In genomic region chr18:21735452-21736015, GRCh38 we compare ENCODE assay signal across 1 cellular context.
TF ChIP-seq lines count a peak whose summit lies in the region.

No MANE protein-coding gene starts in this region.

TF ChIP-seq in K562, 482 proteins besides CTCF, POLR2A, EP300 and RAD21 (continued from another document and continues in another):
- TF ChIP-seq TCF7 (IDR thresholded peaks at IDR 0.05; ENCODE audit: borderline replicate concordance) (no peak), GTF2A2 (tag; IDR thresholded peaks at IDR 0.05) (no peak), HNRNPUL1 (IDR thresholded peaks at IDR 0.05; ENCODE audit: low read length) (no peak), U2AF2 (optimal IDR thresholded peaks at IDR 0.05; ENCODE audit: low read depth, low read length) (no peak), TAL1 (IDR thresholded peaks at IDR 0.05) (peak; percentile 78), SMAD1 (IDR thresholded peaks at IDR 0.05; ENCODE audit: low read depth, low read length, partially characterized antibody) (peak; percentile 37), OTX1 (CRISPR knock-in tag; IDR thresholded peaks at IDR 0.05) (no peak), CBFB (CRISPR knock-in tag; IDR thresholded peaks at IDR 0.05) (no peak), SMAD4 (CRISPR knock-in tag; conservative IDR thresholded peaks at IDR 0.05) (peak; percentile 60; the same call in 1 of the 2 replicates), MAFF (IDR thresholded peaks at IDR 0.05; ENCODE audit: low read length) (peak; percentile 66; the same call in 1 of the 2 replicates), NFRKB (IDR thresholded peaks at IDR 0.05; ENCODE audit: low read depth) (peak; percentile 94), ZNF311 (CRISPR knock-in tag; IDR thresholded peaks at IDR 0.05) (no peak), ELK3 (CRISPR knock-in tag; IDR thresholded peaks at IDR 0.05) (no peak), KDM1A (IDR thresholded peaks at IDR 0.05) (peak; percentile 18 to 69; a peak in 2 of 4 replicates), EP400 (IDR thresholded peaks at IDR 0.05) (peak; percentile 77), TAF7 (tag; IDR thresholded peaks at IDR 0.05) (0 out of 2 replicates have a peak, but pooled peaks have one; percentile 3), MAFG (tag; conservative IDR thresholded peaks at IDR 0.05) (peak; percentile 73), CBFA2T3 (IDR thresholded peaks at IDR 0.05) (peak; percentile 90), TBL1XR1 (IDR thresholded peaks at IDR 0.05; ENCODE audit: low read length in 2 of 2) (peak in 1 of 2 experiments; percentile 59; a peak in 2 of 4 replicates), ZNF766 (CRISPR knock-in tag; conservative IDR thresholded peaks at IDR 0.05) (0 out of 2 replicates have a peak, but pooled peaks have one; percentile 37), BMI1 (IDR thresholded peaks at IDR 0.05; ENCODE audit: low read length) (no peak), ZNF146 (CRISPR knock-in tag; IDR thresholded peaks at IDR 0.05; ENCODE audit: unreplicated experiment) (no peak), RFX5 (IDR thresholded peaks at IDR 0.05; ENCODE audit: low read depth, low read length) (no peak), ZNF609 (CRISPR knock-in tag; IDR thresholded peaks at IDR 0.05; ENCODE audit: borderline replicate concordance) (no peak), TAF1 (IDR thresholded peaks at IDR 0.05; ENCODE audit: control insufficient read depth, extremely low read depth, insufficient read depth, low read length, severe bottlenecking) (peak; percentile 31), NR1H2 (CRISPR knock-in tag; IDR thresholded peaks at IDR 0.05) (0 out of 2 replicates have a peak, but pooled peaks have one; percentile 36), KLF16 (IDR thresholded peaks at IDR 0.05) (peak; percentile 47; the same call in 1 of the 2 replicates), ELF4 (CRISPR knock-in tag; IDR thresholded peaks at IDR 0.05) (no peak)
- TF ChIP-seq, protein P1, sequence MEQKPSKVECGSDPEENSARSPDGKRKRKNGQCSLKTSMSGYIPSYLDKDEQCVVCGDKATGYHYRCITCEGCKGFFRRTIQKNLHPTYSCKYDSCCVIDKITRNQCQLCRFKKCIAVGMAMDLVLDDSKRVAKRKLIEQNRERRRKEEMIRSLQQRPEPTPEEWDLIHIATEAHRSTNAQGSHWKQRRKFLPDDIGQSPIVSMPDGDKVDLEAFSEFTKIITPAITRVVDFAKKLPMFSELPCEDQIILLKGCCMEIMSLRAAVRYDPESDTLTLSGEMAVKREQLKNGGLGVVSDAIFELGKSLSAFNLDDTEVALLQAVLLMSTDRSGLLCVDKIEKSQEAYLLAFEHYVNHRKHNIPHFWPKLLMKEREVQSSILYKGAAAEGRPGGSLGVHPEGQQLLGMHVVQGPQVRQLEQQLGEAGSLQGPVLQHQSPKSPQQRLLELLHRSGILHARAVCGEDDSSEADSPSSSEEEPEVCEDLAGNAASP (IDR thresholded peaks at IDR 0.05), result 0 out of 2 replicates have a peak, but pooled peaks have one; percentile 35
- TF ChIP-seq, protein P2, sequence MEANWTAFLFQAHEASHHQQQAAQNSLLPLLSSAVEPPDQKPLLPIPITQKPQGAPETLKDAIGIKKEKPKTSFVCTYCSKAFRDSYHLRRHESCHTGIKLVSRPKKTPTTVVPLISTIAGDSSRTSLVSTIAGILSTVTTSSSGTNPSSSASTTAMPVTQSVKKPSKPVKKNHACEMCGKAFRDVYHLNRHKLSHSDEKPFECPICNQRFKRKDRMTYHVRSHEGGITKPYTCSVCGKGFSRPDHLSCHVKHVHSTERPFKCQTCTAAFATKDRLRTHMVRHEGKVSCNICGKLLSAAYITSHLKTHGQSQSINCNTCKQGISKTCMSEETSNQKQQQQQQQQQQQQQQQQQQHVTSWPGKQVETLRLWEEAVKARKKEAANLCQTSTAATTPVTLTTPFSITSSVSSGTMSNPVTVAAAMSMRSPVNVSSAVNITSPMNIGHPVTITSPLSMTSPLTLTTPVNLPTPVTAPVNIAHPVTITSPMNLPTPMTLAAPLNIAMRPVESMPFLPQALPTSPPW (CRISPR knock-in tag; IDR thresholded peaks at IDR 0.05), result peak; percentile 55
- TF ChIP-seq, protein P3, sequence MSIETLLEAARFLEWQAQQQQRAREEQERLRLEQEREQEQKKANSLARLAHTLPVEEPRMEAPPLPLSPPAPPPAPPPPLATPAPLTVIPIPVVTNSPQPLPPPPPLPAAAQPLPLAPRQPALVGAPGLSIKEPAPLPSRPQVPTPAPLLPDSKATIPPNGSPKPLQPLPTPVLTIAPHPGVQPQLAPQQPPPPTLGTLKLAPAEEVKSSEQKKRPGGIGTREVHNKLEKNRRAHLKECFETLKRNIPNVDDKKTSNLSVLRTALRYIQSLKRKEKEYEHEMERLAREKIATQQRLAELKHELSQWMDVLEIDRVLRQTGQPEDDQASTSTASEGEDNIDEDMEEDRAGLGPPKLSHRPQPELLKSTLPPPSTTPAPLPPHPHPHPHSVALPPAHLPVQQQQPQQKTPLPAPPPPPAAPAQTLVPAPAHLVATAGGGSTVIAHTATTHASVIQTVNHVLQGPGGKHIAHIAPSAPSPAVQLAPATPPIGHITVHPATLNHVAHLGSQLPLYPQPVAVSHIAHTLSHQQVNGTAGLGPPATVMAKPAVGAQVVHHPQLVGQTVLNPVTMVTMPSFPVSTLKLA (conservative IDR thresholded peaks at IDR 0.05), result peak; percentile 39 to 65; a peak in 1 of 4 replicates
- TF ChIP-seq, protein P4, sequence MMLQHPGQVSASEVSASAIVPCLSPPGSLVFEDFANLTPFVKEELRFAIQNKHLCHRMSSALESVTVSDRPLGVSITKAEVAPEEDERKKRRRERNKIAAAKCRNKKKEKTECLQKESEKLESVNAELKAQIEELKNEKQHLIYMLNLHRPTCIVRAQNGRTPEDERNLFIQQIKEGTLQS (IDR thresholded peaks at IDR 0.05), result peak; percentile 72
- TF ChIP-seq, protein P4 (CRISPR knock-in tag; conservative IDR thresholded peaks at IDR 0.05), result no peak
- TF ChIP-seq, protein P5, sequence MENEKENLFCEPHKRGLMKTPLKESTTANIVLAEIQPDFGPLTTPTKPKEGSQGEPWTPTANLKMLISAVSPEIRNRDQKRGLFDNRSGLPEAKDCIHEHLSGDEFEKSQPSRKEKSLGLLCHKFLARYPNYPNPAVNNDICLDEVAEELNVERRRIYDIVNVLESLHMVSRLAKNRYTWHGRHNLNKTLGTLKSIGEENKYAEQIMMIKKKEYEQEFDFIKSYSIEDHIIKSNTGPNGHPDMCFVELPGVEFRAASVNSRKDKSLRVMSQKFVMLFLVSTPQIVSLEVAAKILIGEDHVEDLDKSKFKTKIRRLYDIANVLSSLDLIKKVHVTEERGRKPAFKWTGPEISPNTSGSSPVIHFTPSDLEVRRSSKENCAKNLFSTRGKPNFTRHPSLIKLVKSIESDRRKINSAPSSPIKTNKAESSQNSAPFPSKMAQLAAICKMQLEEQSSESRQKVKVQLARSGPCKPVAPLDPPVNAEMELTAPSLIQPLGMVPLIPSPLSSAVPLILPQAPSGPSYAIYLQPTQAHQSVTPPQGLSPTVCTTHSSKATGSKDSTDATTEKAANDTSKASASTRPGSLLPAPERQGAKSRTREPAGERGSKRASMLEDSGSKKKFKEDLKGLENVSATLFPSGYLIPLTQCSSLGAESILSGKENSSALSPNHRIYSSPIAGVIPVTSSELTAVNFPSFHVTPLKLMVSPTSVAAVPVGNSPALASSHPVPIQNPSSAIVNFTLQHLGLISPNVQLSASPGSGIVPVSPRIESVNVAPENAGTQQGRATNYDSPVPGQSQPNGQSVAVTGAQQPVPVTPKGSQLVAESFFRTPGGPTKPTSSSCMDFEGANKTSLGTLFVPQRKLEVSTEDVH (IDR thresholded peaks at IDR 0.05; ENCODE audit: low read depth, partially characterized antibody), result no peak
- TF ChIP-seq, protein P6, sequence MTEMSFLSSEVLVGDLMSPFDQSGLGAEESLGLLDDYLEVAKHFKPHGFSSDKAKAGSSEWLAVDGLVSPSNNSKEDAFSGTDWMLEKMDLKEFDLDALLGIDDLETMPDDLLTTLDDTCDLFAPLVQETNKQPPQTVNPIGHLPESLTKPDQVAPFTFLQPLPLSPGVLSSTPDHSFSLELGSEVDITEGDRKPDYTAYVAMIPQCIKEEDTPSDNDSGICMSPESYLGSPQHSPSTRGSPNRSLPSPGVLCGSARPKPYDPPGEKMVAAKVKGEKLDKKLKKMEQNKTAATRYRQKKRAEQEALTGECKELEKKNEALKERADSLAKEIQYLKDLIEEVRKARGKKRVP (CRISPR knock-in tag; IDR thresholded peaks at IDR 0.05), result 0 out of 2 replicates have a peak, but pooled peaks have one; percentile 7
- TF ChIP-seq, protein P7, sequence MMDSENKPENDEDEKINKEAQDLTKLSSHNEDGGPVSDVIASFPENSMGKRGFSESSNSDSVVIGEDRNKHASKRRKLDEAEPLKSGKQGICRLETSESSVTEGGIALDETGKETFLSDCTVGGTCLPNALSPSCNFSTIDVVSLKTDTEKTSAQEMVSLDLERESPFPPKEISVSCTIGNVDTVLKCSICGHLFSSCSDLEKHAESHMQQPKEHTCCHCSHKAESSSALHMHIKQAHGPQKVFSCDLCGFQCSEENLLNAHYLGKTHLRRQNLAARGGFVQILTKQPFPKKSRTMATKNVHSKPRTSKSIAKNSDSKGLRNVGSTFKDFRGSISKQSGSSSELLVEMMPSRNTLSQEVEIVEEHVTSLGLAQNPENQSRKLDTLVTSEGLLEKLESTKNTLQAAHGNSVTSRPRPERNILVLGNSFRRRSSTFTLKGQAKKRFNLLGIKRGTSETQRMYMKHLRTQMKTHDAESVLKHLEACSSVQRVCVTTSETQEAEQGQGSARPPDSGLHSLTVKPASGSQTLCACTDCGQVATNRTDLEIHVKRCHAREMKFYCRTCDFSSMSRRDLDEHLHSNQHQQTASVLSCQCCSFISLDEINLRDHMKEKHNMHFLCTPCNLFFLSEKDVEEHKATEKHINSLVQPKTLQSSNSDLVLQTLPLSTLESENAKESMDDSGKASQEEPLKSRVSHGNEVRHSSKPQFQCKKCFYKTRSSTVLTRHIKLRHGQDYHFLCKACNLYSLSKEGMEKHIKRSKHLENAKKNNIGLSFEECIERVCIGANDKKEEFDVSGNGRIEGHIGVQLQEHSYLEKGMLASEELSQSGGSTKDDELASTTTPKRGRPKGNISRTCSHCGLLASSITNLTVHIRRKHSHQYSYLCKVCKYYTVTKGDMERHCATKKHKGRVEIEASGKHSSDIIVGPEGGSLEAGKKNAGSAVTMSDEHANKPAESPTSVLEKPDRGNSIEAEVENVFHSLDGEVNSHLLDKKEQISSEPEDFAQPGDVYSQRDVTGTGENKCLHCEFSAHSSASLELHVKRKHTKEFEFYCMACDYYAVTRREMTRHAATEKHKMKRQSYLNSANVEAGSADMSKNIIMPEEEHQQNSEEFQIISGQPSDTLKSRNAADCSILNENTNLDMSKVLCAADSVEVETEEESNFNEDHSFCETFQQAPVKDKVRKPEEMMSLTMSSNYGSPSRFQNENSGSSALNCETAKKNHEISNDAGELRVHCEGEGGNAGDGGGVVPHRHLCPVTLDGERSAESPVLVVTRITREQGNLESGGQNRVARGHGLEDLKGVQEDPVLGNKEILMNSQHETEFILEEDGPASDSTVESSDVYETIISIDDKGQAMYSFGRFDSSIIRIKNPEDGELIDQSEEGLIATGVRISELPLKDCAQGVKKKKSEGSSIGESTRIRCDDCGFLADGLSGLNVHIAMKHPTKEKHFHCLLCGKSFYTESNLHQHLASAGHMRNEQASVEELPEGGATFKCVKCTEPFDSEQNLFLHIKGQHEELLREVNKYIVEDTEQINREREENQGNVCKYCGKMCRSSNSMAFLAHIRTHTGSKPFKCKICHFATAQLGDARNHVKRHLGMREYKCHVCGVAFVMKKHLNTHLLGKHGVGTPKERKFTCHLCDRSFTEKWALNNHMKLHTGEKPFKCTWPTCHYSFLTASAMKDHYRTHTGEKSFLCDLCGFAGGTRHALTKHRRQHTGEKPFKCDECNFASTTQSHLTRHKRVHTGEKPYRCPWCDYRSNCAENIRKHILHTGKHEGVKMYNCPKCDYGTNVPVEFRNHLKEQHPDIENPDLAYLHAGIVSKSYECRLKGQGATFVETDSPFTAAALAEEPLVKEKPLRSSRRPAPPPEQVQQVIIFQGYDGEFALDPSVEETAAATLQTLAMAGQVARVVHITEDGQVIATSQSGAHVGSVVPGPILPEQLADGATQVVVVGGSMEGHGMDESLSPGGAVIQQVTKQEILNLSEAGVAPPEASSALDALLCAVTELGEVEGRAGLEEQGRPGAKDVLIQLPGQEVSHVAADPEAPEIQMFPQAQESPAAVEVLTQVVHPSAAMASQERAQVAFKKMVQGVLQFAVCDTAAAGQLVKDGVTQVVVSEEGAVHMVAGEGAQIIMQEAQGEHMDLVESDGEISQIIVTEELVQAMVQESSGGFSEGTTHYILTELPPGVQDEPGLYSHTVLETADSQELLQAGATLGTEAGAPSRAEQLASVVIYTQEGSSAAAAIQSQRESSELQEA (IDR thresholded peaks at IDR 0.05; ENCODE audit: low read depth), result no peak
